In genomic region chr17:66904760-66905637, GRCh38 we compare ENCODE assay signal across 10 cellular contexts. TPM values are rescaled to one million over a fixed set of nuclear protein-coding genes. Genes with fewer than 3 reads are reported as not detected.
A peak's percentile ranks its signal among the peaks of the same experiment; 100 is the strongest.
DNase-seq lines count a peak whose midpoint lies in the region; FAIRE-seq and TF ChIP-seq lines count a peak whose summit lies in the region.
"Had no signal": no experiment of that assay in that cellular context is flagged by ENCODE, and none has a peak within 500 bp of the region (broad histone marks: within the 10 kb centered on the region; RNA-seq: fewer than 3 reads in every experiment).

No MANE protein-coding gene starts in this region.

- no peak overlapping the region for H3K27ac ChIP-seq in neural progenitor cell
- H3K27ac ChIP-seq in trophoblast cell (ENCODE audit: low read depth, low read length), result no peak overlapping the region

- H3K9me3 Mint-ChIP-seq in neural progenitor cell, result no peaks in the 10 kb centered on the region
- H3K9me3 Mint-ChIP-seq: activated CD8-positive, alpha-beta T cell treated with anti-CD3 and anti-CD28 coated beads for 36 hours had no signal

- no peak overlapping the region for H4K8ac ChIP-seq in trophoblast cell (ENCODE audit: low read depth, low read length)

- H3K36me3 ChIP-seq in neural progenitor cell (no peaks in the 10 kb centered on the region), trophoblast cell (ENCODE audit: control insufficient read depth in 1 of 2, insufficient read depth in 2 of 2, low read length in 2 of 2) (no peaks in the 10 kb centered on the region)

- H3K14ac ChIP-seq in trophoblast cell (ENCODE audit: low read length), result no peak overlapping the region

- H3K18ac ChIP-seq in trophoblast cell (ENCODE audit: low read length), result no peak overlapping the region

- H3K9me3 ChIP-seq in neural progenitor cell (ENCODE audit: low read depth), result no peaks in the 10 kb centered on the region
- H3K9me3 ChIP-seq in trophoblast cell (ENCODE audit: insufficient read depth, low read depth, low read length), result no peaks in the 10 kb centered on the region

- H2BK5ac ChIP-seq in trophoblast cell (ENCODE audit: low read depth, low read length, poor library complexity), result no peak overlapping the region

- H3K4me2 ChIP-seq in neural progenitor cell (no peak overlapping the region), trophoblast cell (ENCODE audit: low read length) (no peak overlapping the region)

- H3K4me1 Mint-ChIP-seq in neural progenitor cell, result peaks cover 33% of the 10 kb centered on the region

- DNase-seq in HPDE6-E6E7 (ENCODE audit: extremely low spot score) (peak; percentile 28), RCC 7860 (ENCODE audit: low spot score) (peak; percentile 71), globus pallidus (ENCODE audit: low spot score) (peak; percentile 2), retinal pigment epithelial cell (ENCODE audit: low read depth) (peak; percentile 45), neural progenitor cell (ENCODE audit: low spot score) (no peak), trophoblast cell (no peak), HUDEP-2 (lab: John Stamatoyannopoulos, UW; ENCODE audit: unreplicated experiment in 76 of 76) (no peak)
- DNase-seq in activated CD4-positive, CD25-positive, alpha-beta regulatory T cell treated with anti-CD3 and anti-CD28 coated beads, Interleukin-2, amount 50 U/mL, for 72 hours, result no peak
- DNase-seq: activated CD8-positive, alpha-beta T cell treated with anti-CD3 and anti-CD28 coated beads for 36 hours; NK-92 treated with Interleukin-12 subunit alpha and Interleukin-12 subunit beta, amount 100 ng/mL, for 24 hours had no signal

- H3K4ac ChIP-seq in trophoblast cell (ENCODE audit: low read depth, low read length), result no peak overlapping the region

- no peaks in the 10 kb centered on the region for H3K36me3 Mint-ChIP-seq in neural progenitor cell

- no peaks in the 10 kb centered on the region for H3K79me1 ChIP-seq in trophoblast cell (ENCODE audit: low read length)

- H3K79me2 ChIP-seq in neural progenitor cell (ENCODE audit: low read depth) (no peaks in the 10 kb centered on the region), trophoblast cell (ENCODE audit: control insufficient read depth, insufficient read depth, low read length, poor library complexity) (no peaks in the 10 kb centered on the region)

- H3K4me1 ChIP-seq in neural progenitor cell, result no peaks in the 10 kb centered on the region
- no peaks in the 10 kb centered on the region for H3K4me1 ChIP-seq in trophoblast cell (ENCODE audit: control insufficient read depth in 1 of 2, insufficient read depth in 2 of 2, low read length in 2 of 2)

- WGBS in trophoblast cell (ENCODE audit: extremely low coverage, insufficient coverage, insufficient read length), result no CpG with 5 or more reads among the region's 12 CpGs

- no peak overlapping the region for H2AK5ac ChIP-seq in trophoblast cell (ENCODE audit: low read length)

- H4K91ac ChIP-seq in trophoblast cell (ENCODE audit: low read depth, low read length), result no peak overlapping the region

- TF ChIP-seq CTCF in retinal pigment epithelial cell (conservative IDR thresholded peaks at IDR 0.05; ENCODE audit: low read depth, low read length) (peak; percentile 3), neural progenitor cell (IDR thresholded peaks at IDR 0.05) (no peak)

- H3K9ac ChIP-seq in neural progenitor cell (no peak overlapping the region), trophoblast cell (ENCODE audit: low read length) (no peak overlapping the region)

- H3K23ac ChIP-seq in trophoblast cell (ENCODE audit: low read length), result no peak overlapping the region

- H4K20me1 ChIP-seq in neural progenitor cell (ENCODE audit: low read depth), result no peaks in the 10 kb centered on the region

- no peak overlapping the region for H3K4me3 ChIP-seq in retinal pigment epithelial cell (ENCODE audit: low read length)
- H3K4me3 ChIP-seq in neural progenitor cell, result no peak overlapping the region
- no peak overlapping the region for H3K4me3 ChIP-seq in trophoblast cell (ENCODE audit: low read depth, low read length)

- H3K27me3 ChIP-seq in neural progenitor cell (no peaks in the 10 kb centered on the region), trophoblast cell (ENCODE audit: insufficient read depth, low read length) (no peaks in the 10 kb centered on the region)

- no peak overlapping the region for H2BK12ac ChIP-seq in trophoblast cell (ENCODE audit: low read length)

- no peak overlapping the region for H2BK120ac ChIP-seq in trophoblast cell (ENCODE audit: insufficient read depth, low read length, poor library complexity)

- peaks cover 6% of the 10 kb centered on the region for H3K27me3 Mint-ChIP-seq in neural progenitor cell (ENCODE audit: insufficient read depth, low read depth)

- peak; percentile 25 for FAIRE-seq in RCC 7860 (lab: Jason Lieb, UNC)

- H2AFZ ChIP-seq in neural progenitor cell (replicated peaks) (no peak overlapping the region), trophoblast cell (ENCODE audit: insufficient read depth, low read length, poor library complexity) (no peak overlapping the region)

- no peaks in the 10 kb centered on the region for H3F3A ChIP-seq in neural progenitor cell (ENCODE audit: low read depth)

- no peak overlapping the region for H3K27ac Mint-ChIP-seq in neural progenitor cell
- H3K27ac Mint-ChIP-seq: activated CD8-positive, alpha-beta T cell treated with anti-CD3 and anti-CD28 coated beads for 36 hours had no signal

- no peak overlapping the region for H4K12ac ChIP-seq in trophoblast cell (ENCODE audit: low read depth, low read length)

- H3K4me3 Mint-ChIP-seq in neural progenitor cell, result no peak overlapping the region
- H3K4me3 Mint-ChIP-seq: activated CD8-positive, alpha-beta T cell treated with anti-CD3 and anti-CD28 coated beads for 36 hours had no signal

RNA-seq across cellular contexts. Expression of gene CACNG4, which starts 59.5 kb away (rescaled TPM):
- 0.34 and 1.2 TPM in 2 replicates for total RNA-seq in neural progenitor cell (ENCODE audit: low replicate concordance)
- 53.7 and 55.4 TPM in 2 replicates for polyA plus RNA-seq in trophoblast cell (2013)
- total RNA-seq: activated CD8-positive, alpha-beta T cell treated with anti-CD3 and anti-CD28 coated beads for 36 hours had no signal

Comparison
In these comparisons a context has a peak if more than half of its experiments do, and no peak if none do; other contexts are left out.
1. DNase-seq: peak in HPDE6-E6E7 (single experiment), RCC 7860 (single experiment), globus pallidus (single experiment) and retinal pigment epithelial cell (single experiment); none in neural progenitor cell (single experiment), activated CD4-positive, CD25-positive, alpha-beta regulatory T cell treated with anti-CD3 and anti-CD28 coated beads, Interleukin-2, amount 50 U/mL, for 72 hours (single experiment), trophoblast cell (0 of 2) and HUDEP-2 (0 of 76).